In genomic region chr22:36507518-36508010, GRCh38 we compare ENCODE assay signal across 8 cellular contexts. TPM values are rescaled to one million over a fixed set of nuclear protein-coding genes. Genes with fewer than 3 reads are reported as not detected.
DNase-seq lines count a peak whose midpoint lies in the region; ATAC-seq and TF ChIP-seq lines count a peak whose summit lies in the region.

No MANE protein-coding gene starts in this region.

- intact Hi-C loops in A673 (cut with micrococcal nuclease; ENCODE audit: unreplicated experiment) = no loop called here

- peaks cover 13 to 31% (median 19%) of the 10 kb centered on the region in 4 donors for H3K4me1 Mint-ChIP-seq in naive thymus-derived CD8-positive, alpha-beta T cell

- TSS peak; percentile 97 for BruUV-seq in A673 (replicated peaks; lab: Mats Ljungman, UMichigan)

- H3K27ac ChIP-seq in A673 (ENCODE audit: low read depth, low read length, poor library complexity, severe bottlenecking) (peak overlapping the region; percentile 77), caudate nucleus (ENCODE audit: low read depth, low read length) (peak overlapping the region; percentile 81), foreskin keratinocyte (no peak overlapping the region)

- H3K36me3 ChIP-seq in A673 (ENCODE audit: insufficient read depth, low read length, poor library complexity, severe bottlenecking) (peaks cover 28% of the 10 kb centered on the region), H7 (replicated peaks; ENCODE audit: control insufficient read depth, insufficient read depth, low read length) (peaks cover 18% of the 10 kb centered on the region)

- H3K4me1 ChIP-seq in A673 (ENCODE audit: insufficient read depth, low read length, poor library complexity, severe bottlenecking) (peaks cover 17% of the 10 kb centered on the region), foreskin keratinocyte (peaks cover 4% of the 10 kb centered on the region)

- H3K27me3 Mint-ChIP-seq in naive thymus-derived CD8-positive, alpha-beta T cell = no peaks in the 10 kb centered on the region

- peaks cover 5 to 35% (median 16%) of the 10 kb centered on the region in 3 donors for H3K36me3 Mint-ChIP-seq in naive thymus-derived CD8-positive, alpha-beta T cell

- peak overlapping the region; percentile 16 to 81 (median 76) for H3K4me3 Mint-ChIP-seq in naive thymus-derived CD8-positive, alpha-beta T cell

- H3K27ac Mint-ChIP-seq in naive thymus-derived CD8-positive, alpha-beta T cell = peak overlapping the region in 9 of 10 donors; percentile 17 to 92 (median 74)

- no peak for ATAC-seq in naive thymus-derived CD8-positive, alpha-beta T cell
- no peak for ATAC-seq in foreskin keratinocyte

- CTCF ChIA-PET in A673 (lab: Charles Lee) = no interaction called here

- in situ Hi-C loops in GM13976 (cut with MboI; ENCODE audit: low sequenced_read_pairs, unreplicated experiment) = no loop called here

- TF ChIP-seq CTCF in A673 (conservative IDR thresholded peaks at IDR 0.05; ENCODE audit: low read depth, low read length) = no peak
- TF ChIP-seq CTCF in foreskin keratinocyte (conservative IDR thresholded peaks at IDR 0.05) = no peak
- TF ChIP-seq CTCF in GM13976 (IDR thresholded peaks at IDR 0.05; ENCODE audit: borderline replicate concordance, control extremely low read depth, extremely low read depth, insufficient read depth, missing control alignments) = no peak

- no peaks in the 10 kb centered on the region for H3K9me3 ChIP-seq in A673 (ENCODE audit: low read depth, low read length, poor library complexity, severe bottlenecking)

- no peaks in the 10 kb centered on the region for H3K9me3 Mint-ChIP-seq in naive thymus-derived CD8-positive, alpha-beta T cell

- POLR2A ChIA-PET in A673 (lab: Charles Lee; ENCODE audit: low non-redundant PET) = interaction anchor here (1.2 kb wide), 1 partner anchor 26 kb away, joined by 3 read pairs; the partner anchor contains the start of gene TXN2
- POLR2A ChIA-PET in naive thymus-derived CD8-positive, alpha-beta T cell (lab: Charles Lee) = interaction anchor here (0.7 to 3.2 kb wide), 15 partner anchors 9 to 383 kb away, joined by 3 to 30 read pairs (median 4); partner anchors contain the start of genes EIF3D, MYH9 and TXN2

- H3K4me3 ChIP-seq in A673 (ENCODE audit: low read depth, low read length, poor library complexity, severe bottlenecking) (no peak overlapping the region), H7 (ENCODE audit: insufficient read depth, low read depth, low read length) (no peak overlapping the region)
- H3K4me3 ChIP-seq in Jurkat, Clone E6-1 (ENCODE audit: low read length) = peak overlapping the region; percentile 62

- H3K27me3 ChIP-seq in A673 (replicated peaks; ENCODE audit: insufficient read depth, low read depth, low read length, poor library complexity) = no peaks in the 10 kb centered on the region
- H3K27me3 ChIP-seq in H7 (ENCODE audit: control insufficient read depth, insufficient read depth, low read length) = peaks cover 2% of the 10 kb centered on the region; the same call in 1 of the 2 replicates
- no peaks in the 10 kb centered on the region for H3K27me3 ChIP-seq in foreskin keratinocyte

- DNase-seq in A673 (ENCODE audit: low spot score) = no peak
- DNase-seq in Jurkat, Clone E6-1 (ENCODE audit: low read depth, low spot score) = no peak
- DNase-seq in caudate nucleus (lab: John Stamatoyannopoulos, UW) = no peak
- DNase-seq in naive thymus-derived CD8-positive, alpha-beta T cell = no peak
- DNase-seq in H7 = no peak
- no peak for DNase-seq in NCI-H2029 treated with DMSO at 0.1 percent for 48 hours (lab: John Stamatoyannopoulos, UW)
- DNase-seq in foreskin keratinocyte = no peak
- DNase-seq in GM13976 (ENCODE audit: low spot score) = no peak

RNA-seq across cellular contexts. Expression of gene FOXRED2, which starts 0.7 kb away (rescaled TPM):
- total RNA-seq in A673 (2021) (53.8 and 60.4 TPM in 2 replicates), foreskin keratinocyte (5.7 and 6.2 TPM in 2 replicates)
- polyA plus RNA-seq in Jurkat, Clone E6-1 (2012; ENCODE audit: insufficient read depth, insufficient read length) = 18.2 TPM
- total RNA-seq in naive thymus-derived CD8-positive, alpha-beta T cell = 1 to 10 TPM; 6.7 to 6.8 TPM
- polyA plus RNA-seq in naive thymus-derived CD8-positive, alpha-beta T cell = 1 to 10 TPM; 1.8 to 6.8 (median 3.9) TPM
- total RNA-seq in H7 (2014; rRNA removed; shearing (Covaris generic)) = 12.5 and 18.3 TPM in 2 replicates
- 2.5 and 3.2 TPM in 2 replicates for polyA plus RNA-seq in foreskin keratinocyte

RNA-seq across cellular contexts. Expression of gene EIF3D, which starts 21.4 kb away (rescaled TPM):
- total RNA-seq in A673 (2021) = 237 and 249 TPM in 2 replicates
- 288 TPM for polyA plus RNA-seq in Jurkat, Clone E6-1 (2012; ENCODE audit: insufficient read depth, insufficient read length)
- total RNA-seq in naive thymus-derived CD8-positive, alpha-beta T cell = 100 to 1,000 TPM; 269 to 276 TPM
- 100 to 1,000 TPM; 129 to 190 (median 173) TPM for polyA plus RNA-seq in naive thymus-derived CD8-positive, alpha-beta T cell
- total RNA-seq in H7 (2014; rRNA removed; shearing (Covaris generic)) = 414 and 429 TPM in 2 replicates
- total RNA-seq in foreskin keratinocyte = 264 and 268 TPM in 2 replicates
- 258 and 261 TPM in 2 replicates for polyA plus RNA-seq in foreskin keratinocyte

RNA-seq across cellular contexts. Expression of gene TXN2, which starts 26.1 kb away (rescaled TPM):
- 85.4 and 88.4 TPM in 2 replicates for total RNA-seq in A673 (2021)
- 136 TPM for polyA plus RNA-seq in Jurkat, Clone E6-1 (2012; ENCODE audit: insufficient read depth, insufficient read length)
- 10 to 100 TPM; 40.8 to 43.4 TPM for total RNA-seq in naive thymus-derived CD8-positive, alpha-beta T cell
- polyA plus RNA-seq in naive thymus-derived CD8-positive, alpha-beta T cell = 100 to 1,000 TPM; 145 to 158 (median 157) TPM
- 22.4 and 29.8 TPM in 2 replicates for total RNA-seq in H7 (2014; rRNA removed; shearing (Covaris generic))
- total RNA-seq in foreskin keratinocyte = 27.6 and 37.6 TPM in 2 replicates
- 89.9 and 92.2 TPM in 2 replicates for polyA plus RNA-seq in foreskin keratinocyte
